Comparison of ENCODE assay signal across 8 cellular contexts in genomic region chr2:196750977-196751631, GRCh38. TPM values are rescaled to one million over a fixed set of nuclear protein-coding genes. Genes with fewer than 3 reads are reported as not detected.
A peak's percentile ranks its signal among the peaks of the same experiment; 100 is the strongest.
DNase-seq lines count a peak whose midpoint lies in the region; ATAC-seq and TF ChIP-seq lines count a peak whose summit lies in the region.

No MANE protein-coding gene starts in this region.

- H3K27me3 Mint-ChIP-seq in CD8-positive, alpha-beta memory T cell = peaks cover 0 to 4% of the 10 kb centered on the region in 2 donors
- no peaks in the 10 kb centered on the region for H3K27me3 Mint-ChIP-seq in activated T-cell treated with anti-CD3 and anti-CD28 coated beads, Interleukin-2, amount 50 U/mL, for 4 hours (ENCODE audit: low read depth)

- no peaks in the 10 kb centered on the region for H3K4me1 ChIP-seq in CD8-positive, alpha-beta memory T cell (ENCODE audit: insufficient read depth, low read length)
- H3K4me1 ChIP-seq in Peyer's patch (peaks cover 0 to 5% (median 0%) of the 10 kb centered on the region in 4 donors), tibial artery (no peaks in the 10 kb centered on the region)

- POLR2A ChIA-PET in CD8-positive, alpha-beta memory T cell (lab: Charles Lee) = no interaction called here

- peaks cover 9 to 23% (median 21%) of the 10 kb centered on the region in 5 donors for H3K9me3 Mint-ChIP-seq in CD8-positive, alpha-beta memory T cell
- peaks cover 21% of the 10 kb centered on the region for H3K9me3 Mint-ChIP-seq in activated T-cell treated with anti-CD3 and anti-CD28 coated beads, Interleukin-2, amount 50 U/mL, for 4 hours

- no peak overlapping the region for H3K4me3 Mint-ChIP-seq in CD8-positive, alpha-beta memory T cell
- no peak overlapping the region for H3K4me3 Mint-ChIP-seq in activated T-cell treated with anti-CD3 and anti-CD28 coated beads, Interleukin-2, amount 50 U/mL, for 4 hours

- DNase-seq in CD8-positive, alpha-beta memory T cell = peak; percentile 30 to 70 (median 42)
- peak; percentile 41 for DNase-seq in GM19240 (ENCODE audit: insufficient read length, low spot score)
- peak; percentile 43 to 87 (median 69) for DNase-seq in Peyer's patch
- peak; percentile 52 for DNase-seq in activated T-cell treated with anti-CD3 and anti-CD28 coated beads, Interleukin-2, amount 50 U/mL, for 4 hours
- DNase-seq in fibroblast of the conjunctiva (ENCODE audit: low read depth) = peak; percentile 42
- peak; percentile 19 for DNase-seq in occipital lobe (lab: John Stamatoyannopoulos, UW)
- DNase-seq in tibial artery = peak; percentile 63 to 74

- H3K9me3 ChIP-seq in CD8-positive, alpha-beta memory T cell (ENCODE audit: low read length) = no peaks in the 10 kb centered on the region
- H3K9me3 ChIP-seq in Peyer's patch (no peaks in the 10 kb centered on the region), tibial artery (no peaks in the 10 kb centered on the region)

- intact Hi-C loops in tibial artery (cut with DNase I; ENCODE audit: low total_unique reads) = no loop called here

- TF ChIP-seq CTCF in Peyer's patch (IDR thresholded peaks at IDR 0.05) (peak; percentile 36 to 87 (median 75)), tibial artery (IDR thresholded peaks at IDR 0.05) (peak; percentile 47 to 71)

- ATAC-seq in HG03342 (IDR thresholded peaks at IDR 0.05; ENCODE audit: unreplicated experiment) = peak; percentile 97
- ATAC-seq in activated T-cell treated with anti-CD3 and anti-CD28 coated beads, Interleukin-2, amount 50 U/mL, for 4 hours = peak; percentile 71 to 73

- H3K4me3 ChIP-seq in CD8-positive, alpha-beta memory T cell (ENCODE audit: low read length) = no peak overlapping the region
- H3K4me3 ChIP-seq in Peyer's patch (no peak overlapping the region), tibial artery (no peak overlapping the region)

- H3K36me3 ChIP-seq in CD8-positive, alpha-beta memory T cell (ENCODE audit: insufficient read depth, low read length) = no peaks in the 10 kb centered on the region
- H3K36me3 ChIP-seq in Peyer's patch = no peaks in the 10 kb centered on the region
- no peaks in the 10 kb centered on the region for H3K36me3 ChIP-seq in tibial artery

- peaks cover 0 to 13% (median 2%) of the 10 kb centered on the region in 3 donors for H3K36me3 Mint-ChIP-seq in CD8-positive, alpha-beta memory T cell
- H3K36me3 Mint-ChIP-seq in activated T-cell treated with anti-CD3 and anti-CD28 coated beads, Interleukin-2, amount 50 U/mL, for 4 hours (ENCODE audit: insufficient read depth) = no peaks in the 10 kb centered on the region

- H3K27me3 ChIP-seq in CD8-positive, alpha-beta memory T cell (ENCODE audit: insufficient read depth, low read length, poor library complexity, severe bottlenecking) = no peaks in the 10 kb centered on the region
- H3K27me3 ChIP-seq in Peyer's patch (no peaks in the 10 kb centered on the region), tibial artery (no peaks in the 10 kb centered on the region)

- TF ChIP-seq POLR2A in Peyer's patch (IDR thresholded peaks at IDR 0.05) = no peak

- H3K4me1 Mint-ChIP-seq in CD8-positive, alpha-beta memory T cell = peaks cover 10 to 20% (median 16%) of the 10 kb centered on the region in 3 donors
- H3K4me1 Mint-ChIP-seq in activated T-cell treated with anti-CD3 and anti-CD28 coated beads, Interleukin-2, amount 50 U/mL, for 4 hours (ENCODE audit: low read depth) = peaks cover 12% of the 10 kb centered on the region

- no peak overlapping the region for H3K27ac ChIP-seq in CD8-positive, alpha-beta memory T cell (ENCODE audit: low read depth, low read length)
- H3K27ac ChIP-seq in Peyer's patch (no peak overlapping the region), tibial artery (no peak overlapping the region)

- CTCF ChIA-PET in CD8-positive, alpha-beta memory T cell (lab: Charles Lee) = interaction anchor here (0.7 to 1.6 kb wide), 12 partner anchors 9 to 1545 kb away, joined by 3 to 9 read pairs (median 4); no protein-coding TSS in a partner anchor

- peak overlapping the region in 2 of 8 donors; percentile 40 to 86 for H3K27ac Mint-ChIP-seq in CD8-positive, alpha-beta memory T cell

RNA-seq across cellular contexts. Expression of gene GTF3C3, which starts 48.4 kb away (rescaled TPM):
- 10 to 100 TPM; 54.0 to 59.9 TPM for total RNA-seq in CD8-positive, alpha-beta memory T cell
- polyA plus RNA-seq in CD8-positive, alpha-beta memory T cell = 16.9 TPM
- total RNA-seq in Peyer's patch (10 to 100 TPM; 29.4 to 51.1 (median 34.8) TPM), occipital lobe (50.7 TPM)
- total RNA-seq in activated T-cell treated with anti-CD3 and anti-CD28 coated beads, Interleukin-2, amount 50 U/mL, for 4 hours = 10 to 100 TPM; 47.7 to 62.0 (median 54.7) TPM

RNA-seq across cellular contexts. Expression of gene C2orf66, which starts 58.1 kb away (rescaled TPM):
- total RNA-seq in CD8-positive, alpha-beta memory T cell = not detected
- not detected for polyA plus RNA-seq in CD8-positive, alpha-beta memory T cell
- total RNA-seq in Peyer's patch = 1 to 10 TPM in 1 of 4 donors, not detected in 3; 1.1 TPM
- total RNA-seq in activated T-cell treated with anti-CD3 and anti-CD28 coated beads, Interleukin-2, amount 50 U/mL, for 4 hours = not detected
- total RNA-seq in occipital lobe = 0.16 TPM

Comparison
In these comparisons a context has a peak if more than half of its experiments do, and no peak if none do; other contexts are left out.
1. DNase-seq: peak in every context shown above with its lines; median percentile 69 in Peyer's patch; 68 in tibial artery; 52 in activated T-cell treated with anti-CD3 and anti-CD28 coated beads, Interleukin-2, amount 50 U/mL, for 4 hours; 42 in CD8-positive, alpha-beta memory T cell; 42 in fibroblast of the conjunctiva; 41 in GM19240; 19 in occipital lobe.